33 cellular contexts compared by ENCODE assay signal in the genomic region with DNA sequence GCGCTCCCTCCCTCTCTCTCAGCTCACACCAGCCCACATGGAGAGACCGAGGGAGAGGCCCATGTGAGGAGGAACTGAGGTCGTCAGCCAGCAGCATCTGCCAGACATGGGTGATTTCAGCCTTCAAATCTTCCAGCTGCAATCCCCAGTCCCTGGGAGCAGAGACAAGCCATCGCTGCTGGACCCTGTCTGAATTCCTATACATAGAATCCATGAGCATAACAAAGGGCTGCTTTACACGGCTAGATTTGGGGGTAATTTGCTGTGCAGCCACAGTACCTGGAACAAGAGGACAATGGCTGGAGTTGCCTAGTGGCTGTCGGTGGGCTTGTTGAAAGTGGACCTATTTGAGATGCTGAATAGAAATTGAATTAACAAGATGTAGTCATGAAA.
"Had no signal": no experiment of that assay in that cellular context is flagged by ENCODE, and none has a peak within 500 bp of the region (broad histone marks: within the 10 kb centered on the region; RNA-seq: fewer than 3 reads in every experiment).

No MANE protein-coding gene starts in this region.

- H3K9me3 Mint-ChIP-seq: activated CD4-positive, alpha-beta memory T cell treated with anti-CD3 and anti-CD28 coated beads for 36 hours; activated CD4-positive, alpha-beta T cell treated with anti-CD3 and anti-CD28 coated beads, Interleukin-2, amount 10 ng/mL, durations not matched to agents 24 days and 14 days; activated naive CD4-positive, alpha-beta T cell treated with anti-CD3 and anti-CD28 coated beads for 36 hours; activated naive CD8-positive, alpha-beta T cell treated with anti-CD3 and anti-CD28 coated beads for 36 hours; activated T-helper 1 cell treated with anti-CD3 and anti-CD28 coated beads, Interleukin-12 subunit alpha, Interleukin-12 subunit beta, Interleukin-2, Interleukin-4 antibody, amounts not matched to agents 30 ng/mL and 10 ng/mL and 1 ng/mL, durations not matched to agents 14 hours and 24 hours and 36 hours; immature natural killer cell; natural killer cell treated with Interleukin-12 subunit alpha and Interleukin-12 subunit beta and Interleukin-15 and Interleukin-18, amount 100 ng/mL, for 72 hours; stimulated activated effector memory CD8-positive, alpha-beta T cell treated with anti-CD3 and anti-CD28 coated beads, Interleukin-12 subunit alpha, Interleukin-12 subunit beta, amount 100 ng/mL, for 72 hours; T-helper 2 cell treated with Interferon-gamma antibody and Interleukin-4, amounts not matched to agents 5 μg/mL and 100 μg/mL, for 36 hours had no signal

- FAIRE-seq: small intestine had no signal

- H3K27ac Mint-ChIP-seq: activated CD4-positive, alpha-beta memory T cell treated with anti-CD3 and anti-CD28 coated beads for 36 hours; activated CD4-positive, alpha-beta T cell treated with anti-CD3 and anti-CD28 coated beads, Interleukin-2, amount 10 ng/mL, durations not matched to agents 24 days and 14 days; activated naive CD4-positive, alpha-beta T cell treated with anti-CD3 and anti-CD28 coated beads for 36 hours; activated naive CD8-positive, alpha-beta T cell treated with anti-CD3 and anti-CD28 coated beads for 36 hours; activated T-helper 1 cell treated with anti-CD3 and anti-CD28 coated beads, Interleukin-12 subunit alpha, Interleukin-12 subunit beta, Interleukin-2, Interleukin-4 antibody, amounts not matched to agents 30 ng/mL and 10 ng/mL and 1 ng/mL, durations not matched to agents 14 hours and 24 hours and 36 hours; immature natural killer cell; natural killer cell treated with Interleukin-12 subunit alpha and Interleukin-12 subunit beta and Interleukin-15 and Interleukin-18, amount 100 ng/mL, for 72 hours; T-helper 2 cell treated with Interferon-gamma antibody and Interleukin-4, amounts not matched to agents 5 μg/mL and 100 μg/mL, for 36 hours had no signal

- H3K4me1 ChIP-seq: adrenal gland, body of pancreas, heart left ventricle, left ventricle myocardium inferior, prostate gland, sigmoid colon, suprapubic skin, tibial artery, upper lobe of right lung had no signal

- H3K9me3 ChIP-seq: adrenal gland, body of pancreas, heart left ventricle, left ventricle myocardium inferior, ovary, prostate gland, sigmoid colon, suprapubic skin, tibial artery, upper lobe of right lung had no signal

- H3K27me3 ChIP-seq: adrenal gland, body of pancreas, dorsolateral prefrontal cortex, heart left ventricle, ovary, sigmoid colon, suprapubic skin, tibial artery, upper lobe of right lung had no signal

- DNase-seq: activated CD4-positive, alpha-beta T cell treated with anti-CD3 and anti-CD28 coated beads, Interleukin-2, amount 10 ng/mL, durations not matched to agents 24 days and 14 days; activated CD8-positive, alpha-beta memory T cell treated with anti-CD3 and anti-CD28 coated beads, Interleukin-2, amount 50 U/mL, for 4 hours; activated effector memory CD4-positive, alpha-beta T cell treated with anti-CD3 and anti-CD28 coated beads, Interleukin-2, amount 50 U/mL, for 16 hours; activated naive CD4-positive, alpha-beta T cell treated with anti-CD3 and anti-CD28 coated beads for 36 hours; activated T-cell treated with anti-CD3 and anti-CD28 coated beads, Interleukin-2, amount 50 U/mL, for 1 hour; adrenal gland; body of pancreas; cerebellar nuclear complex; dorsolateral prefrontal cortex; effector memory CD4-positive, alpha-beta T cell; heart left ventricle; hypothalamus; immature natural killer cell; kidney glomerular epithelial cell; left ventricle myocardium inferior; ovary; retina; sigmoid colon; small intestine; stimulated activated CD4-positive, alpha-beta T cell treated with anti-CD3 and anti-CD28 coated beads, Interleukin-4, amount 100 ng/mL, for 24 hours; T-helper 1 cell; tibial artery; upper lobe of right lung had no signal

- H3K27me3 Mint-ChIP-seq: activated naive CD8-positive, alpha-beta T cell treated with anti-CD3 and anti-CD28 coated beads for 36 hours had no signal

- H3K4me1 Mint-ChIP-seq: activated naive CD8-positive, alpha-beta T cell treated with anti-CD3 and anti-CD28 coated beads for 36 hours; immature natural killer cell had no signal

- H3K36me3 ChIP-seq: adrenal gland, heart left ventricle, left ventricle myocardium inferior, ovary, prostate gland, sigmoid colon, suprapubic skin, tibial artery, upper lobe of right lung had no signal

- H3K36me3 Mint-ChIP-seq: activated CD4-positive, alpha-beta memory T cell treated with anti-CD3 and anti-CD28 coated beads for 36 hours; activated naive CD8-positive, alpha-beta T cell treated with anti-CD3 and anti-CD28 coated beads for 36 hours; immature natural killer cell; natural killer cell treated with Interleukin-12 subunit alpha and Interleukin-12 subunit beta and Interleukin-15 and Interleukin-18, amount 100 ng/mL, for 72 hours; stimulated activated effector memory CD8-positive, alpha-beta T cell treated with anti-CD3 and anti-CD28 coated beads, Interleukin-12 subunit alpha, Interleukin-12 subunit beta, amount 100 ng/mL, for 72 hours had no signal

- H3K4me3 Mint-ChIP-seq: activated CD4-positive, alpha-beta memory T cell treated with anti-CD3 and anti-CD28 coated beads for 36 hours; activated CD4-positive, alpha-beta T cell treated with anti-CD3 and anti-CD28 coated beads, Interleukin-2, amount 10 ng/mL, durations not matched to agents 24 days and 14 days; activated naive CD4-positive, alpha-beta T cell treated with anti-CD3 and anti-CD28 coated beads for 36 hours; activated naive CD8-positive, alpha-beta T cell treated with anti-CD3 and anti-CD28 coated beads for 36 hours; activated T-helper 1 cell treated with anti-CD3 and anti-CD28 coated beads, Interleukin-12 subunit alpha, Interleukin-12 subunit beta, Interleukin-2, Interleukin-4 antibody, amounts not matched to agents 30 ng/mL and 10 ng/mL and 1 ng/mL, durations not matched to agents 14 hours and 24 hours and 36 hours; immature natural killer cell; natural killer cell treated with Interleukin-12 subunit alpha and Interleukin-12 subunit beta and Interleukin-15 and Interleukin-18, amount 100 ng/mL, for 72 hours; stimulated activated effector memory CD8-positive, alpha-beta T cell treated with anti-CD3 and anti-CD28 coated beads, Interleukin-12 subunit alpha, Interleukin-12 subunit beta, amount 100 ng/mL, for 72 hours; T-helper 2 cell treated with Interferon-gamma antibody and Interleukin-4, amounts not matched to agents 5 μg/mL and 100 μg/mL, for 36 hours had no signal

- H3K27ac ChIP-seq: adrenal gland, body of pancreas, coronary artery, heart left ventricle, left ventricle myocardium inferior, ovary, prostate gland, sigmoid colon, suprapubic skin, tibial artery, upper lobe of right lung had no signal

- H3K4me3 ChIP-seq: adrenal gland, body of pancreas, coronary artery, dorsolateral prefrontal cortex, heart left ventricle, left ventricle myocardium inferior, lung, ovary, prostate gland, sigmoid colon, suprapubic skin, tibial artery, upper lobe of right lung had no signal
